Comparison of ENCODE assay signal across 25 cellular contexts in genomic region chr3:138796761-138797160, GRCh38. TPM values are rescaled to one million over a fixed set of nuclear protein-coding genes. Genes with fewer than 3 reads are reported as not detected.
DNase-seq lines count a peak whose midpoint lies in the region; ATAC-seq and TF ChIP-seq lines count a peak whose summit lies in the region.
"Had no signal": no experiment of that assay in that cellular context is flagged by ENCODE, and none has a peak within 500 bp of the region (broad histone marks: within the 10 kb centered on the region; RNA-seq: fewer than 3 reads in every experiment).

No MANE protein-coding gene starts in this region.

- TF ChIP-seq CTCF in right atrium auricular region (IDR thresholded peaks at IDR 0.05) (no peak), heart left ventricle (IDR thresholded peaks at IDR 0.05) (no peak), H9 (conservative IDR thresholded peaks at IDR 0.05) (peak; percentile 41), glutamatergic neuron (IDR thresholded peaks at IDR 0.05; ENCODE audit: partially characterized antibody, unreplicated experiment) (peak; percentile 16)

- no peak overlapping the region for H3K4me3 ChIP-seq in right atrium auricular region
- no peak overlapping the region for H3K4me3 ChIP-seq in heart left ventricle
- no peak overlapping the region for H3K4me3 ChIP-seq in trophoblast cell (ENCODE audit: low read depth, low read length)
- H3K4me3 ChIP-seq: BLaER1, GM12878, SJSA1 had no signal

- peaks cover 10% of the 10 kb centered on the region for H3K79me1 ChIP-seq in H9 (ENCODE audit: insufficient read depth, low read depth, low read length, poor library complexity, severe bottlenecking)
- H3K79me1 ChIP-seq in trophoblast cell (ENCODE audit: low read length): no peaks in the 10 kb centered on the region

- peaks cover 12% of the 10 kb centered on the region for H3K36me3 ChIP-seq in right atrium auricular region
- peaks cover 0 to 27% (median 15%) of the 10 kb centered on the region in 9 donors for H3K36me3 ChIP-seq in heart left ventricle
- peaks cover 2 to 4% of the 10 kb centered on the region in 2 experiments for H3K36me3 ChIP-seq in trophoblast cell (ENCODE audit: control insufficient read depth in 1 of 2, insufficient read depth in 2 of 2, low read length in 2 of 2)
- H3K36me3 ChIP-seq: SJSA1 had no signal

- H3K4me3 Mint-ChIP-seq in H9 (no peak overlapping the region), glutamatergic neuron (ENCODE audit: unreplicated experiment) (no peak overlapping the region)
- H3K4me3 Mint-ChIP-seq: CD4-positive, alpha-beta T cell had no signal

- H3T11ph ChIP-seq in H9 (ENCODE audit: low read length): no peak overlapping the region

- H3K4ac ChIP-seq in H9 (ENCODE audit: low read depth, low read length) (no peak overlapping the region), trophoblast cell (ENCODE audit: low read depth, low read length) (no peak overlapping the region)

- H3K27ac Mint-ChIP-seq in H9 (peak overlapping the region in 2 of 3 experiments; percentile 0 to 28; a peak in 3 of 7 replicates), glutamatergic neuron (ENCODE audit: unreplicated experiment) (no peak overlapping the region)
- H3K27ac Mint-ChIP-seq: CD4-positive, alpha-beta T cell had no signal

- H3K9me3 Mint-ChIP-seq in H9 (no peaks in the 10 kb centered on the region), glutamatergic neuron (ENCODE audit: unreplicated experiment) (no peaks in the 10 kb centered on the region)
- H3K9me3 Mint-ChIP-seq: CD4-positive, alpha-beta T cell had no signal

- peak overlapping the region; percentile 11 to 89 for H3K27ac ChIP-seq in right atrium auricular region
- H3K27ac ChIP-seq in heart left ventricle: no peak overlapping the region
- no peak overlapping the region for H3K27ac ChIP-seq in H9 (ENCODE audit: insufficient read length, low read depth, low read length)
- H3K27ac ChIP-seq in trophoblast cell (ENCODE audit: low read depth, low read length): no peak overlapping the region
- H3K27ac ChIP-seq: BLaER1, SJSA1 had no signal

- no peak overlapping the region for H4K8ac ChIP-seq in H9 (replicated peaks; ENCODE audit: insufficient read length, low read depth, low read length)
- no peak overlapping the region for H4K8ac ChIP-seq in trophoblast cell (ENCODE audit: low read depth, low read length)

- H3K4me2 ChIP-seq in H9 (ENCODE audit: insufficient read depth, insufficient read length, low read length) (no peak overlapping the region), trophoblast cell (ENCODE audit: low read length) (no peak overlapping the region)
- H3K4me2 ChIP-seq: BLaER1 had no signal

- H2BK5ac ChIP-seq in H9 (ENCODE audit: insufficient read length, low read length): no peak overlapping the region
- no peak overlapping the region for H2BK5ac ChIP-seq in trophoblast cell (ENCODE audit: low read depth, low read length, poor library complexity)

- H2AFZ ChIP-seq in H9 (ENCODE audit: low read length) (no peak overlapping the region), trophoblast cell (ENCODE audit: insufficient read depth, low read length, poor library complexity) (peak overlapping the region; percentile 71)

- H3K56ac ChIP-seq in H9 (ENCODE audit: insufficient read length, low read depth, low read length): no peak overlapping the region

- no peak overlapping the region for H2BK15ac ChIP-seq in H9 (ENCODE audit: low read depth, low read length)

- TF ChIP-seq POLR2A in heart left ventricle (IDR thresholded peaks at IDR 0.05): no peak

- DNase-seq in right atrium auricular region (ENCODE audit: low spot score) (no peak), heart left ventricle (no peak), H9 (no peak), glutamatergic neuron (no peak), trophoblast cell (no peak), NCI-H2081 treated with DMSO at 0.1 percent for 48 hours (lab: John Stamatoyannopoulos, UW) (no peak)
- no peak for DNase-seq in stimulated activated CD4-positive, alpha-beta T cell treated with anti-CD3 and anti-CD28 coated beads, Interleukin-4, amount 100 ng/mL, for 24 hours
- DNase-seq: CD4-positive, alpha-beta T cell; COR-L47; DMS53; Kasumi-1; NCI-H1105 treated with DMSO at 0.1 percent for 48 hours; NCI-H146; NCI-H1930; NCI-H446; NCI-H524 treated with DMSO at 0.1 percent for 48 hours; NCI-H82; NK-92 treated with Interleukin-12 subunit alpha and Interleukin-12 subunit beta, amount 100 ng/mL, for 24 hours; Right ventricle myocardium superior; RPMI8226 had no signal

- H3K23ac ChIP-seq in H9 (ENCODE audit: insufficient read length, low read depth, low read length): no peak overlapping the region
- no peak overlapping the region for H3K23ac ChIP-seq in trophoblast cell (ENCODE audit: low read length)

- intact Hi-C loops in heart left ventricle (cut with DNase I): no loop called here

- H2AK5ac ChIP-seq in H9 (ENCODE audit: insufficient read length, low read length): no peak overlapping the region
- H2AK5ac ChIP-seq in trophoblast cell (ENCODE audit: low read length): no peak overlapping the region

- H3K4me1 Mint-ChIP-seq in H9 (peaks cover 5 to 13% of the 10 kb centered on the region in 2 experiments), glutamatergic neuron (ENCODE audit: low read depth, unreplicated experiment) (no peaks in the 10 kb centered on the region)

- H3K36me3 Mint-ChIP-seq in H9 (ENCODE audit: insufficient read depth in 1 of 3, low read depth in 3 of 3) (peaks cover 6 to 27% (median 25%) of the 10 kb centered on the region in 3 experiments; a peak in 5 of 7 replicates), glutamatergic neuron (ENCODE audit: unreplicated experiment) (no peaks in the 10 kb centered on the region)

- no peak overlapping the region for H2BK120ac ChIP-seq in H9 (ENCODE audit: low read depth, low read length, poor library complexity, severe bottlenecking)
- no peak overlapping the region for H2BK120ac ChIP-seq in trophoblast cell (ENCODE audit: insufficient read depth, low read length, poor library complexity)

- H3K4me1 ChIP-seq in right atrium auricular region (peaks cover 0 to 29% of the 10 kb centered on the region in 2 donors), heart left ventricle (peaks cover 0 to 18% (median 10%) of the 10 kb centered on the region in 12 donors), H9 (ENCODE audit: insufficient read depth, low read length) (no peaks in the 10 kb centered on the region), trophoblast cell (ENCODE audit: control insufficient read depth in 1 of 2, insufficient read depth in 2 of 2, low read length in 2 of 2) (no peaks in the 10 kb centered on the region)
- H3K4me1 ChIP-seq: BLaER1, SJSA1 had no signal

- no peaks in the 10 kb centered on the region for H3K23me2 ChIP-seq in H9 (ENCODE audit: insufficient read length, low read depth, low read length, poor library complexity, severe bottlenecking)

- H4K20me1 ChIP-seq in H9 (ENCODE audit: control insufficient read depth, insufficient read depth, insufficient read length): no peaks in the 10 kb centered on the region

- H3K9me3 ChIP-seq in right atrium auricular region (no peaks in the 10 kb centered on the region), heart left ventricle (no peaks in the 10 kb centered on the region), H9 (ENCODE audit: control insufficient read depth, low read depth, low read length) (no peaks in the 10 kb centered on the region), trophoblast cell (ENCODE audit: insufficient read depth, low read depth, low read length) (no peaks in the 10 kb centered on the region)
- H3K9me3 ChIP-seq: BLaER1, SJSA1 had no signal

- no peak overlapping the region for H4K5ac ChIP-seq in H9 (ENCODE audit: insufficient read length, low read depth, low read length)

- H4K91ac ChIP-seq in H9 (ENCODE audit: insufficient read length, low read depth, low read length): no peak overlapping the region
- no peak overlapping the region for H4K91ac ChIP-seq in trophoblast cell (ENCODE audit: low read depth, low read length)

- no peak overlapping the region for H4K12ac ChIP-seq in trophoblast cell (ENCODE audit: low read depth, low read length)

- H3K18ac ChIP-seq in H9 (ENCODE audit: insufficient read length, low read depth, low read length): no peak overlapping the region
- H3K18ac ChIP-seq in trophoblast cell (ENCODE audit: low read length): no peak overlapping the region

- 89 to 97% (median 96%) methylated on average over 5 of the region's 5 CpGs for whole genome bisulfite sequencing in heart left ventricle, 4 donors
- no CpG with 5 or more reads among the region's 5 CpGs for WGBS in H9 (ENCODE audit: extremely low coverage, insufficient read length, low lambda C conversion rate)
- WGBS in trophoblast cell (ENCODE audit: extremely low coverage, insufficient coverage, insufficient read length): no CpG with 5 or more reads among the region's 5 CpGs

- ATAC-seq in heart left ventricle (no peak), GM21529 (IDR thresholded peaks at IDR 0.05; ENCODE audit: unreplicated experiment) (no peak)
- ATAC-seq: GM12878, HepG2 had no signal

- H3K9ac ChIP-seq in H9 (ENCODE audit: extremely low read depth, insufficient read length, low read length): no peak overlapping the region
- no peak overlapping the region for H3K9ac ChIP-seq in trophoblast cell (ENCODE audit: low read length)
- H3K9ac ChIP-seq: BLaER1 had no signal

- peaks cover 3% of the 10 kb centered on the region; the same call in 1 of the 2 replicates for H3K79me2 ChIP-seq in H9 (ENCODE audit: insufficient read depth, low read length)
- H3K79me2 ChIP-seq in trophoblast cell (ENCODE audit: control insufficient read depth, insufficient read depth, low read length, poor library complexity): no peaks in the 10 kb centered on the region

- H3K27me3 ChIP-seq in right atrium auricular region: no peaks in the 10 kb centered on the region
- no peaks in the 10 kb centered on the region for H3K27me3 ChIP-seq in heart left ventricle
- H3K27me3 ChIP-seq in H9 (ENCODE audit: insufficient read depth, low read length): no peaks in the 10 kb centered on the region
- no peaks in the 10 kb centered on the region for H3K27me3 ChIP-seq in trophoblast cell (ENCODE audit: insufficient read depth, low read length)
- H3K27me3 ChIP-seq: BLaER1, SJSA1 had no signal

- H2BK12ac ChIP-seq in H9 (ENCODE audit: insufficient read length, low read depth, low read length) (no peak overlapping the region), trophoblast cell (ENCODE audit: low read length) (no peak overlapping the region)

- H3K27me3 Mint-ChIP-seq in H9 (ENCODE audit: low read depth) (no peaks in the 10 kb centered on the region), glutamatergic neuron (ENCODE audit: unreplicated experiment) (no peaks in the 10 kb centered on the region)
- H3K27me3 Mint-ChIP-seq: CD4-positive, alpha-beta T cell had no signal

- no peak overlapping the region for H3K14ac ChIP-seq in H9 (ENCODE audit: insufficient read depth, low read length)
- H3K14ac ChIP-seq in trophoblast cell (ENCODE audit: low read length): no peak overlapping the region

- H2BK20ac ChIP-seq in H9 (ENCODE audit: low read depth, low read length, poor library complexity, severe bottlenecking): no peak overlapping the region

RNA-seq across cellular contexts. Expression of gene PIK3CB, which starts 38.0 kb away (rescaled TPM):
- total RNA-seq in right atrium auricular region (10 to 100 TPM; 27.7 to 35.0 TPM), heart left ventricle (10 to 100 TPM; 23.4 to 38.1 (median 29.4) TPM), H9 (2021) (33.0 and 35.6 TPM in 2 replicates), glutamatergic neuron (ENCODE audit: unreplicated experiment) (14.2 TPM)
- 10 to 100 TPM in 1 of 2 donors, 1 to 10 TPM in 1; 6.9 to 30.5 TPM for polyA plus RNA-seq in heart left ventricle
- 27.8 and 28.9 TPM in 2 replicates for polyA plus RNA-seq in trophoblast cell (2013)

Comparison
In these comparisons a context has a peak if more than half of its experiments do, and no peak if none do; other contexts are left out.
1. H3K27ac ChIP-seq: peak in right atrium auricular region (2 of 2); none in heart left ventricle (0 of 12), H9 (single experiment) and trophoblast cell (single experiment).
2. CTCF ChIP-seq: peak in H9 (single experiment) and glutamatergic neuron (single experiment); none in right atrium auricular region (0 of 2) and heart left ventricle (0 of 12).